19 cellular contexts compared by ENCODE assay signal in the genomic region with DNA sequence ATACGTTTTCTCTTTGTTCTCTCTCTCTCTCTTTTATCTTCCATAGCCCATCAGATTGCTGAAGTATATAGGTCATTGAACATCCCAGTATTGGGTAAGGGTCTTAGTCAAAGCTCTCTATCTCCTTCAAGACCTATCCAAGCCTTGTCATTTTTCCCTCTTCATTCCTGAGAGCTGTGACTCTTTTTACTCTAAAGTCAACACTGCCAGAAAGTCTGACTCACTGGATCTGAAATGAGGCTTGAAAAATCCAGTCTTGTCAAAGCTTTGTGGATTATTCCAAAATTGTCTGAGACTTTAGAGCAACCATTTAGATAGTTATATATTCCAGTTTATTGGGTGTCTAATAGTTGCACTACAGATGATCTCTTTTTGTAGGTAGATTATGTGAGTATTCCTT.
DNase-seq lines count a peak whose midpoint lies in the region; FAIRE-seq and TF ChIP-seq lines count a peak whose summit lies in the region.
"Had no signal": no experiment of that assay in that cellular context is flagged by ENCODE, and none has a peak within 500 bp of the region (broad histone marks: within the 10 kb centered on the region; RNA-seq: fewer than 3 reads in every experiment).

No MANE protein-coding gene starts in this region.

- no peak overlapping the region for H3K27ac ChIP-seq in AG04450 (ENCODE audit: low read depth, low read length)
- no peak overlapping the region for H3K27ac ChIP-seq in spleen
- H3K27ac ChIP-seq in stomach: no peak overlapping the region
- H3K27ac ChIP-seq: epithelial cell of prostate, SJCRH30 had no signal

- POLR2A ChIA-PET in AG04450 (lab: Yijun Ruan, JAX): no interaction called here

- CTCF ChIA-PET in AG04450 (lab: Charles Lee): no interaction called here

- peak; percentile 54 for FAIRE-seq in RCC 7860 (lab: Jason Lieb, UNC)
- FAIRE-seq: HepG2 had no signal

- DNase-seq in AG04450 (ENCODE audit: low read depth, low spot score): peak; percentile 2
- peak; percentile 9 for DNase-seq in RCC 7860 (ENCODE audit: low spot score)
- DNase-seq in dedifferentiated amniotic fluid mesenchymal stem cell (ENCODE audit: extremely low spot score): peak; percentile 34
- peak; percentile 26 for DNase-seq in myocyte (ENCODE audit: low read depth)
- no peak for DNase-seq in superior temporal gyrus (ENCODE audit: extremely low spot score)
- DNase-seq in spleen: no peak
- DNase-seq in stimulated activated naive CD4-positive, alpha-beta T cell (lab: John Stamatoyannopoulos, UW): no peak
- no peak for DNase-seq in stomach
- DNase-seq: activated CD4-positive, alpha-beta T cell treated with anti-CD3 and anti-CD28 coated beads for 36 hours; activated effector memory CD4-positive, alpha-beta T cell treated with anti-CD3 and anti-CD28 coated beads, Interleukin-2, amount 50 U/mL, for 16 hours; amygdala; CD4-positive, alpha-beta T cell; immature natural killer cell; NCI-H187 treated with DMSO at 0.1 percent for 48 hours; NCI-H446 treated with DMSO at 0.1 percent for 48 hours; retina; SJCRH30 had no signal

- intact Hi-C loops in spleen (cut with DNase I; ENCODE audit: low total_unique reads): no loop called here
- intact Hi-C loops in stomach (cut with DNase I; ENCODE audit: low total_unique reads): no loop called here

- H3K36me3 ChIP-seq in spleen (no peaks in the 10 kb centered on the region), stomach (no peaks in the 10 kb centered on the region)
- H3K36me3 ChIP-seq: SJCRH30 had no signal

- WGBS in spleen, 5 donors: 71 to 100% (median 89%) methylated on average over 1 of the region's 1 CpG
- WGBS in stomach, 5 donors: 60 to 76% (median 68%) methylated on average over 1 of the region's 1 CpG

- no peaks in the 10 kb centered on the region for H3K4me1 ChIP-seq in spleen
- H3K4me1 ChIP-seq in stomach: no peaks in the 10 kb centered on the region

- no peak for TF ChIP-seq EP300 in stomach (IDR thresholded peaks at IDR 0.05)

- TF ChIP-seq CTCF in AG04450 (IDR thresholded peaks at IDR 0.05; ENCODE audit: low read depth, low read length) (no peak), spleen (IDR thresholded peaks at IDR 0.05 in 8 of 11, conservative IDR thresholded peaks at IDR 0.05 in 3 of 11) (no peak), stomach (IDR thresholded peaks at IDR 0.05) (no peak)

- no peak overlapping the region for H3K4me3 ChIP-seq in AG04450 (ENCODE audit: low read depth, low read length)
- no peak overlapping the region for H3K4me3 ChIP-seq in spleen
- no peak overlapping the region for H3K4me3 ChIP-seq in stomach
- H3K4me3 ChIP-seq: SJCRH30 had no signal

- TF ChIP-seq POLR2A in spleen (IDR thresholded peaks at IDR 0.05) (no peak), stomach (IDR thresholded peaks at IDR 0.05) (no peak)

- H3K9me3 ChIP-seq in AG04450 (ENCODE audit: control insufficient read depth, insufficient read depth, low read length): no peaks in the 10 kb centered on the region
- H3K9me3 ChIP-seq in spleen: peaks cover 0 to 4% (median 0%) of the 10 kb centered on the region in 8 donors
- H3K9me3 ChIP-seq in stomach: no peaks in the 10 kb centered on the region
- H3K9me3 ChIP-seq: SJCRH30 had no signal

- H3K27me3 ChIP-seq in AG04450 (ENCODE audit: control insufficient read depth, insufficient read depth, low read length) (no peaks in the 10 kb centered on the region), spleen (replicated peaks in 1 of 7) (no peaks in the 10 kb centered on the region), stomach (no peaks in the 10 kb centered on the region)
- H3K27me3 ChIP-seq: SJCRH30 had no signal

Comparison
In these comparisons a context has a peak if more than half of its experiments do, and no peak if none do; other contexts are left out.
1. DNase-seq: peak in AG04450 (single experiment), RCC 7860 (single experiment), dedifferentiated amniotic fluid mesenchymal stem cell (single experiment) and myocyte (single experiment); none in superior temporal gyrus (single experiment), spleen (single experiment), stimulated activated naive CD4-positive, alpha-beta T cell (0 of 6) and stomach (single experiment).